Comparison of ENCODE assay signal across 18 cellular contexts in genomic region chr22:22599248-22599647, GRCh38. TPM values are rescaled to one million over a fixed set of nuclear protein-coding genes. Genes with fewer than 3 reads are reported as not detected.
DNase-seq lines count a peak whose midpoint lies in the region; ATAC-seq and TF ChIP-seq lines count a peak whose summit lies in the region.
"Had no signal": no experiment of that assay in that cellular context is flagged by ENCODE, and none has a peak within 500 bp of the region (broad histone marks: within the 10 kb centered on the region; RNA-seq: fewer than 3 reads in every experiment).

No MANE protein-coding gene starts in this region.

- TF ChIP-seq EP300 in esophagus muscularis mucosa (IDR thresholded peaks at IDR 0.05), result no peak
- no peak for TF ChIP-seq EP300 in ovary (IDR thresholded peaks at IDR 0.05)

- H3K9me3 ChIP-seq in DND-41 (ENCODE audit: insufficient read depth, low read length, severe bottlenecking) (no peaks in the 10 kb centered on the region), esophagus muscularis mucosa (no peaks in the 10 kb centered on the region), PC-3 (ENCODE audit: low read length) (no peaks in the 10 kb centered on the region), ovary (no peaks in the 10 kb centered on the region)
- H3K9me3 ChIP-seq: BE2C had no signal

- H3K9me2 ChIP-seq in PC-3 (replicated peaks; ENCODE audit: low read length), result no peaks in the 10 kb centered on the region

- POLR2A ChIA-PET in PC-3 (lab: Charles Lee; ENCODE audit: unreplicated experiment), result no interaction called here

- TF ChIP-seq CTCF in DND-41 (IDR thresholded peaks at IDR 0.05; ENCODE audit: borderline replicate concordance, extremely low read depth, low read length, poor library complexity, severe bottlenecking) (no peak), NB4 (IDR thresholded peaks at IDR 0.05; ENCODE audit: low read depth, low read length) (no peak), esophagus muscularis mucosa (IDR thresholded peaks at IDR 0.05) (no peak), PC-3 (conservative IDR thresholded peaks at IDR 0.05; ENCODE audit: low read depth, low read length) (no peak), ovary (IDR thresholded peaks at IDR 0.05) (no peak)

- 73% methylated on average over 3 of the region's 3 CpGs for WGBS in esophagus muscularis mucosa
- 57 to 83% (median 69%) methylated on average over 3 of the region's 3 CpGs for WGBS in ovary, 3 donors

- no peak overlapping the region for H2AFZ ChIP-seq in DND-41 (ENCODE audit: low read depth, low read length)
- H2AFZ ChIP-seq in PC-3 (ENCODE audit: low read length), result no peak overlapping the region

- peaks cover 13% of the 10 kb centered on the region for H3K4me1 ChIP-seq in DND-41 (ENCODE audit: insufficient read depth, low read length)
- H3K4me1 ChIP-seq in esophagus muscularis mucosa, result no peaks in the 10 kb centered on the region
- no peaks in the 10 kb centered on the region for H3K4me1 ChIP-seq in PC-3 (ENCODE audit: insufficient read depth, low read length)
- H3K4me1 ChIP-seq in ovary (ENCODE audit: insufficient read depth), result no peaks in the 10 kb centered on the region
- H3K4me1 ChIP-seq: BE2C had no signal

- no peaks in the 10 kb centered on the region for H3K27me3 ChIP-seq in DND-41 (ENCODE audit: insufficient read depth, low read length, poor library complexity)
- H3K27me3 ChIP-seq in esophagus muscularis mucosa, result peaks cover 0 to 14% (median 0%) of the 10 kb centered on the region in 4 donors
- peaks cover 6% of the 10 kb centered on the region; the same call in 1 of the 2 replicates for H3K27me3 ChIP-seq in PC-3 (ENCODE audit: low read length)
- H3K27me3 ChIP-seq in ovary, result no peaks in the 10 kb centered on the region

- BruUV-seq in PC-3 (replicated peaks; lab: Mats Ljungman, UMichigan), result no TSS peak

- TF ChIP-seq POLR2A in NB4 (IDR thresholded peaks at IDR 0.05; ENCODE audit: extremely low read depth, insufficient read length), result no peak
- no peak for TF ChIP-seq POLR2A in esophagus muscularis mucosa (IDR thresholded peaks at IDR 0.05; ENCODE audit: low read depth)
- TF ChIP-seq POLR2A in ovary (IDR thresholded peaks at IDR 0.05), result no peak

- CTCF ChIA-PET in PC-3 (lab: Charles Lee), result interaction anchor here (0.7 kb wide), 1 partner anchor 23 kb away, joined by 3 read pairs; no protein-coding TSS in a partner anchor

- no peak overlapping the region for H3K27ac ChIP-seq in DND-41 (ENCODE audit: low read length)
- no peak overlapping the region for H3K27ac ChIP-seq in esophagus muscularis mucosa (replicated peaks in 1 of 4)
- no peak overlapping the region for H3K27ac ChIP-seq in PC-3 (ENCODE audit: low read length)
- no peak overlapping the region for H3K27ac ChIP-seq in ovary
- H3K27ac ChIP-seq: HL-60 had no signal

- H3K9ac ChIP-seq in DND-41 (ENCODE audit: low read depth, low read length), result no peak overlapping the region
- H3K9ac ChIP-seq in PC-3 (ENCODE audit: low read length), result no peak overlapping the region

- H3K79me2 ChIP-seq in DND-41 (ENCODE audit: insufficient read depth, low read length) (no peaks in the 10 kb centered on the region), PC-3 (ENCODE audit: low read length) (no peaks in the 10 kb centered on the region)

- intact Hi-C loops in esophagus muscularis mucosa (cut with DNase I) (no loop called here), PC-3 (cut with micrococcal nuclease) (no loop called here), ovary (cut with DNase I) (no loop called here)

- H3K36me3 ChIP-seq in DND-41 (ENCODE audit: insufficient read depth, low read length), result no peaks in the 10 kb centered on the region
- no peaks in the 10 kb centered on the region for H3K36me3 ChIP-seq in esophagus muscularis mucosa
- no peaks in the 10 kb centered on the region for H3K36me3 ChIP-seq in PC-3 (ENCODE audit: low read depth, low read length)
- no peaks in the 10 kb centered on the region for H3K36me3 ChIP-seq in ovary
- H3K36me3 ChIP-seq: BE2C had no signal

- DNase-seq in DND-41 (peak; percentile 71), NB4 (ENCODE audit: low read depth) (peak; percentile 42), esophagus muscularis mucosa (ENCODE audit: extremely low spot score) (peak; percentile 81), PC-3 (no peak), SW 1271 (lab: John Stamatoyannopoulos, UW) (no peak), ovary (no peak)
- no peak for DNase-seq in activated naive CD4-positive, alpha-beta T cell treated with anti-CD3 and anti-CD28 coated beads, Interleukin-2, amount 50 U/mL, for 16 hours
- DNase-seq: ACHN; BE2C; CD4-positive, alpha-beta memory T cell; DMS153; DMS79; GF-D8; H9 had no signal

- H4K20me1 ChIP-seq in DND-41 (ENCODE audit: insufficient read depth, low read length) (no peaks in the 10 kb centered on the region), PC-3 (ENCODE audit: low read length) (no peaks in the 10 kb centered on the region)

- no peak overlapping the region for H3K4me2 ChIP-seq in DND-41 (ENCODE audit: insufficient read depth, low read length)
- no peak overlapping the region for H3K4me2 ChIP-seq in PC-3 (ENCODE audit: low read length)

- no peak overlapping the region for H3K4me3 ChIP-seq in DND-41 (ENCODE audit: low read depth in 1 of 2, low read length in 2 of 2)
- H3K4me3 ChIP-seq in NB4 (ENCODE audit: low read depth, low read length), result no peak overlapping the region
- no peak overlapping the region for H3K4me3 ChIP-seq in esophagus muscularis mucosa
- H3K4me3 ChIP-seq in PC-3 (ENCODE audit: low read length), result no peak overlapping the region
- H3K4me3 ChIP-seq in ovary, result no peak overlapping the region

- ATAC-seq in DND-41 (ENCODE audit: insufficient read depth, low read depth) (peak; percentile 91), PC-3 (no peak)

- H3F3A ChIP-seq in PC-3 (ENCODE audit: low read length, unreplicated experiment), result no peaks in the 10 kb centered on the region

RNA-seq across cellular contexts. Expression of gene PRAME, which starts 40.2 kb away (rescaled TPM):
- total RNA-seq in esophagus muscularis mucosa, result not detected
- 17.1 and 21.4 TPM in 2 replicates for total RNA-seq in PC-3 (2014; rRNA removed)
- total RNA-seq in ovary, result 1 to 10 TPM; 1.3 to 8.5 (median 2.5) TPM
- 10 to 100 TPM in 1 of 2 donors, 1 to 10 TPM in 1; 8.7 to 18.0 TPM for polyA plus RNA-seq in ovary
- total RNA-seq: CD4-positive, alpha-beta memory T cell had no signal
- polyA plus RNA-seq: CD14-positive monocyte; CD4-positive, alpha-beta memory T cell had no signal

RNA-seq across cellular contexts. Expression of gene GGTLC2, which starts 45.2 kb away (rescaled TPM):
- total RNA-seq in esophagus muscularis mucosa (not detected), PC-3 (2014; rRNA removed) (not detected in 2 replicates), ovary (not detected)
- polyA plus RNA-seq in ovary, result not detected
- total RNA-seq: CD4-positive, alpha-beta memory T cell; H1; H9; HT1080 had no signal
- polyA plus RNA-seq: CD14-positive monocyte; CD4-positive, alpha-beta memory T cell; H1 had no signal

Comparison
In these comparisons a context has a peak if more than half of its experiments do, and no peak if none do; other contexts are left out.
1. DNase-seq: peak in DND-41 (single experiment), NB4 (single experiment) and esophagus muscularis mucosa (single experiment); none in PC-3 (single experiment), activated naive CD4-positive, alpha-beta T cell treated with anti-CD3 and anti-CD28 coated beads, Interleukin-2, amount 50 U/mL, for 16 hours (single experiment), SW 1271 (0 of 2) and ovary (0 of 5).